Comparison of ENCODE assay signal across 8 cellular contexts in genomic region chr10:63578501-63578900, GRCh38.
"Had no signal": no experiment of that assay in that cellular context is flagged by ENCODE, and none has a peak within 500 bp of the region (broad histone marks: within the 10 kb centered on the region; RNA-seq: fewer than 3 reads in every experiment).

No MANE protein-coding gene starts in this region.

- H3K27ac ChIP-seq: HL-60 had no signal

- H3K4me3 ChIP-seq: K562 had no signal

- ATAC-seq: HepG2, K562 had no signal

- H3K4me3 Mint-ChIP-seq: IgD-negative memory B cell had no signal

- H3K27ac Mint-ChIP-seq: IgD-negative memory B cell had no signal

- DNase-seq: IMR-90, KBM-7, KG1 had no signal

- H3K27me3 Mint-ChIP-seq: IgD-negative memory B cell had no signal

- H3K9me3 Mint-ChIP-seq: IgD-negative memory B cell had no signal

- FAIRE-seq: HepG2, HTR-8/SVneo, K562 had no signal

- H3K4me1 Mint-ChIP-seq: IgD-negative memory B cell had no signal
